ENCODE assay signal across 21 cellular contexts in the genomic region with DNA sequence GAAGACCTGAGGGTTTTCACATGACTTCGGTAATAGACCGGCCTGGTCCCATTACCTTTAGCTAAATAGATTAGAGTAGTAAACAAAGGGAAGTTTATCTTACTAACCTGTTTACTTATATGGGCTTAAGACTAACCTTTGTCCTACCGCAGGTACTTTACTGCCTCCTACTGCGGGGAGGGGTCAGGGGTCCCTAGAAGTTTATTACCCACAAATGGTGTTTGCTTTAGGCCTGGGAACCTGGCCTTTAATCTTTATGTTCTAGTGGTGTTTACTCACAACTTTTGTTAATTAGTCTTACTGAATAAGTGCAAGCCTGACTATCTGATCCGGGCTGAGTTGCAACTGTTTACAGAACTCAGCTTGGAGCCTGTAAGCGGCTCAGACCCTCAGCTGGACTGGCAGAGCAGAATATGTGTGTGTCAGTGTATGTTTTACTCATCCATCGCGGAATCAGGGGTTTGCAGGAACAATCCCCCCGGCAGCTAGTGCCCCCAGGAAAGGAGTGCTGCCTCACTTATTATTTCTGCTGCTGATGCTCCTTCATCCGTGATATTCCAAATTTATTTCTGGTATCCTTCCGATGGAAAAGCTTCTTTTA.
DNase-seq lines count a peak whose midpoint lies in the region; ATAC-seq and TF ChIP-seq lines count a peak whose summit lies in the region.
"Had no signal": no experiment of that assay in that cellular context is flagged by ENCODE, and none has a peak within 500 bp of the region (broad histone marks: within the 10 kb centered on the region; RNA-seq: fewer than 3 reads in every experiment).

No MANE protein-coding gene starts in this region.

- no peak overlapping the region for H3K23ac ChIP-seq in mesendoderm (ENCODE audit: low read length)

- H3K27me3 Mint-ChIP-seq in activated naive CD4-positive, alpha-beta T cell treated with anti-CD3 and anti-CD28 coated beads for 36 hours (ENCODE audit: low read depth), result no peaks in the 10 kb centered on the region

- no peaks in the 10 kb centered on the region for H3K4me1 Mint-ChIP-seq in activated naive CD4-positive, alpha-beta T cell treated with anti-CD3 and anti-CD28 coated beads for 36 hours (ENCODE audit: low read depth)

- no peaks in the 10 kb centered on the region for H3K9me3 Mint-ChIP-seq in activated naive CD4-positive, alpha-beta T cell treated with anti-CD3 and anti-CD28 coated beads for 36 hours

- no peaks in the 10 kb centered on the region for H3K36me3 ChIP-seq in colonic mucosa
- H3K36me3 ChIP-seq in mesendoderm (ENCODE audit: control insufficient read depth, insufficient read depth, low read length), result no peaks in the 10 kb centered on the region
- no peaks in the 10 kb centered on the region for H3K36me3 ChIP-seq in MM.1S (replicated peaks; ENCODE audit: insufficient read depth, low read length)
- H3K36me3 ChIP-seq: BLaER1, SJSA1 had no signal

- H3K9me3 ChIP-seq in colonic mucosa, result no peaks in the 10 kb centered on the region
- no peaks in the 10 kb centered on the region for H3K9me3 ChIP-seq in MM.1S (replicated peaks; ENCODE audit: insufficient read depth, low read length)
- H3K9me3 ChIP-seq: SJSA1 had no signal

- no peak overlapping the region for H2AK5ac ChIP-seq in mesendoderm (ENCODE audit: low read length)

- H3K27ac ChIP-seq in colonic mucosa, result no peak overlapping the region
- no peak overlapping the region for H3K27ac ChIP-seq in mesendoderm (ENCODE audit: low read depth, low read length)
- no peak overlapping the region for H3K27ac ChIP-seq in MM.1S (ENCODE audit: low read length)
- H3K27ac ChIP-seq: BLaER1, RWPE1, SJSA1 had no signal

- H4K20me1 ChIP-seq in MM.1S (ENCODE audit: insufficient read depth, low read length), result no peaks in the 10 kb centered on the region
- H4K20me1 ChIP-seq: BLaER1 had no signal

- no peak overlapping the region for H3K4me3 Mint-ChIP-seq in activated naive CD4-positive, alpha-beta T cell treated with anti-CD3 and anti-CD28 coated beads for 36 hours

- H3K9ac ChIP-seq in colonic mucosa (ENCODE audit: low read depth in 2 of 2, low read length in 2 of 2), result no peak overlapping the region
- no peak overlapping the region for H3K9ac ChIP-seq in mesendoderm (ENCODE audit: low read length)
- no peak overlapping the region for H3K9ac ChIP-seq in MM.1S (ENCODE audit: low read length)
- H3K9ac ChIP-seq: BLaER1 had no signal

- no peaks in the 10 kb centered on the region for H3K27me3 ChIP-seq in colonic mucosa
- H3K27me3 ChIP-seq in mesendoderm (ENCODE audit: insufficient read depth, low read length, poor library complexity), result no peaks in the 10 kb centered on the region
- no peaks in the 10 kb centered on the region for H3K27me3 ChIP-seq in MM.1S (replicated peaks; ENCODE audit: insufficient read depth, low read length)
- H3K27me3 ChIP-seq: BLaER1, SJSA1 had no signal

- DNase-seq in NCI-H146 (lab: John Stamatoyannopoulos, UW) (peak; percentile 28), NCI-H146 treated with DMSO at 0.1 percent for 48 hours (lab: John Stamatoyannopoulos, UW; ENCODE audit: unreplicated experiment) (no peak), colonic mucosa (peak; percentile 34), mesendoderm (peak; percentile 69), MM.1S (no peak)
- DNase-seq in activated naive CD4-positive, alpha-beta T cell treated with anti-CD3 and anti-CD28 coated beads for 36 hours, result no peak
- no peak for DNase-seq in stimulated activated naive CD4-positive, alpha-beta T cell treated with Interleukin-2 at 50 U/mL for 16 hours (lab: John Stamatoyannopoulos, UW)
- DNase-seq: 8988T; NCI-H1092 treated with DMSO at 0.1 percent for 48 hours; NCI-H187 treated with DMSO at 0.1 percent for 48 hours; NCI-H2171 treated with DMSO at 0.1 percent for 48 hours; NCI-H510A treated with DMSO at 0.1 percent for 48 hours; NK-92 treated with Interleukin-12 subunit alpha and Interleukin-12 subunit beta, amount 100 ng/mL, for 24 hours; OCI-M1 had no signal

- no peak overlapping the region for H3K27ac Mint-ChIP-seq in activated naive CD4-positive, alpha-beta T cell treated with anti-CD3 and anti-CD28 coated beads for 36 hours

- no peak for ATAC-seq in SK-N-SH treated with all-trans-retinoic acid at 6 μM for 48 hours
- ATAC-seq: GM12878, HCT116, K562 had no signal

- intact Hi-C loops in colonic mucosa (cut with DNase I), result no loop called here
- intact Hi-C loops in activated naive CD4-positive, alpha-beta T cell treated with anti-CD3 and anti-CD28 coated beads for 36 hours (cut with micrococcal nuclease), result no loop called here

- H3K36me3 Mint-ChIP-seq in activated naive CD4-positive, alpha-beta T cell treated with anti-CD3 and anti-CD28 coated beads for 36 hours (ENCODE audit: low read depth), result no peaks in the 10 kb centered on the region

- H3K4me2 ChIP-seq in mesendoderm (ENCODE audit: low read length), result no peak overlapping the region
- no peak overlapping the region for H3K4me2 ChIP-seq in MM.1S (ENCODE audit: low read depth, low read length)
- H3K4me2 ChIP-seq: BLaER1 had no signal

- WGBS in mesendoderm (ENCODE audit: extremely low coverage, insufficient coverage, low lambda C conversion rate), result no CpG with 5 or more reads among the region's 11 CpGs

- H3K79me2 ChIP-seq in mesendoderm (ENCODE audit: control insufficient read depth, insufficient read depth, low read length) (no peaks in the 10 kb centered on the region), MM.1S (ENCODE audit: low read length) (no peaks in the 10 kb centered on the region)

- H3K9me2 ChIP-seq in MM.1S (replicated peaks; ENCODE audit: insufficient read depth, low read length), result no peaks in the 10 kb centered on the region

- no peak overlapping the region for H2BK5ac ChIP-seq in mesendoderm (ENCODE audit: low read length)

- no peak overlapping the region for H2BK15ac ChIP-seq in mesendoderm (replicated peaks; ENCODE audit: low read depth)

- H3K4me1 ChIP-seq in colonic mucosa, result no peaks in the 10 kb centered on the region
- H3K4me1 ChIP-seq in mesendoderm (ENCODE audit: control insufficient read depth, low read depth, low read length), result no peaks in the 10 kb centered on the region
- no peaks in the 10 kb centered on the region for H3K4me1 ChIP-seq in MM.1S (ENCODE audit: low read length)
- H3K4me1 ChIP-seq: BLaER1, SJSA1 had no signal

- CTCF ChIA-PET in activated naive CD4-positive, alpha-beta T cell treated with anti-CD3 and anti-CD28 coated beads for 36 hours (lab: Charles Lee), result no interaction called here

- no peaks in the 10 kb centered on the region for H3F3A ChIP-seq in MM.1S (ENCODE audit: insufficient read depth, low read length)

- no peak overlapping the region for H2AFZ ChIP-seq in MM.1S (ENCODE audit: low read length)

- H4K8ac ChIP-seq in mesendoderm (ENCODE audit: low read depth, low read length), result no peak overlapping the region

- H3K18ac ChIP-seq in mesendoderm (ENCODE audit: low read length), result no peak overlapping the region

- TF ChIP-seq CTCF in colonic mucosa (IDR thresholded peaks at IDR 0.05) (no peak), MM.1S (IDR thresholded peaks at IDR 0.05; ENCODE audit: low read length) (no peak)

- H2BK120ac ChIP-seq in mesendoderm (ENCODE audit: low read depth, low read length), result no peak overlapping the region

- no peaks in the 10 kb centered on the region for H3K79me1 ChIP-seq in mesendoderm (ENCODE audit: low read length)

- H3K4ac ChIP-seq in mesendoderm (ENCODE audit: low read depth, low read length), result no peak overlapping the region

- no peak overlapping the region for H3K56ac ChIP-seq in mesendoderm (ENCODE audit: low read length)

- no peak overlapping the region for H4K5ac ChIP-seq in mesendoderm (ENCODE audit: low read length)

- H3K4me3 ChIP-seq in colonic mucosa, result no peak overlapping the region
- no peak overlapping the region for H3K4me3 ChIP-seq in mesendoderm (ENCODE audit: low read length)
- H3K4me3 ChIP-seq in MM.1S (ENCODE audit: low read length), result no peak overlapping the region
- H3K4me3 ChIP-seq: BLaER1, GM12878, K562, SJSA1 had no signal

TF ChIP-seq in SK-N-SH treated with all-trans-retinoic acid at 6 μM for 48 hours, 23 proteins besides CTCF, POLR2A, EP300 and RAD21 (continues in another document):
- TF ChIP-seq BACH2 (CRISPR knock-in tag; IDR thresholded peaks at IDR 0.05; ENCODE audit: borderline replicate concordance) (no peak), ZFP30 (CRISPR knock-in tag; IDR thresholded peaks at IDR 0.05) (no peak), GLIS3 (CRISPR knock-in tag; IDR thresholded peaks at IDR 0.05) (no peak), ISL1 (CRISPR knock-in tag; IDR thresholded peaks at IDR 0.05) (no peak), SNAI2 (CRISPR knock-in tag; IDR thresholded peaks at IDR 0.05) (no peak)
- TF ChIP-seq, protein P1, sequence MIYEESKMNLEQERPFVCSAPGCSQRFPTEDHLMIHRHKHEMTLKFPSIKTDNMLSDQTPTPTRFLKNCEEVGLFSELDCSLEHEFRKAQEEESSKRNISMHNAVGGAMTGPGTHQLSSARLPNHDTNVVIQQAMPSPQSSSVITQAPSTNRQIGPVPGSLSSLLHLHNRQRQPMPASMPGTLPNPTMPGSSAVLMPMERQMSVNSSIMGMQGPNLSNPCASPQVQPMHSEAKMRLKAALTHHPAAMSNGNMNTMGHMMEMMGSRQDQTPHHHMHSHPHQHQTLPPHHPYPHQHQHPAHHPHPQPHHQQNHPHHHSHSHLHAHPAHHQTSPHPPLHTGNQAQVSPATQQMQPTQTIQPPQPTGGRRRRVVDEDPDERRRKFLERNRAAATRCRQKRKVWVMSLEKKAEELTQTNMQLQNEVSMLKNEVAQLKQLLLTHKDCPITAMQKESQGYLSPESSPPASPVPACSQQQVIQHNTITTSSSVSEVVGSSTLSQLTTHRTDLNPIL (CRISPR knock-in tag; IDR thresholded peaks at IDR 0.05; ENCODE audit: low read depth), result no peak
- TF ChIP-seq, protein P2, sequence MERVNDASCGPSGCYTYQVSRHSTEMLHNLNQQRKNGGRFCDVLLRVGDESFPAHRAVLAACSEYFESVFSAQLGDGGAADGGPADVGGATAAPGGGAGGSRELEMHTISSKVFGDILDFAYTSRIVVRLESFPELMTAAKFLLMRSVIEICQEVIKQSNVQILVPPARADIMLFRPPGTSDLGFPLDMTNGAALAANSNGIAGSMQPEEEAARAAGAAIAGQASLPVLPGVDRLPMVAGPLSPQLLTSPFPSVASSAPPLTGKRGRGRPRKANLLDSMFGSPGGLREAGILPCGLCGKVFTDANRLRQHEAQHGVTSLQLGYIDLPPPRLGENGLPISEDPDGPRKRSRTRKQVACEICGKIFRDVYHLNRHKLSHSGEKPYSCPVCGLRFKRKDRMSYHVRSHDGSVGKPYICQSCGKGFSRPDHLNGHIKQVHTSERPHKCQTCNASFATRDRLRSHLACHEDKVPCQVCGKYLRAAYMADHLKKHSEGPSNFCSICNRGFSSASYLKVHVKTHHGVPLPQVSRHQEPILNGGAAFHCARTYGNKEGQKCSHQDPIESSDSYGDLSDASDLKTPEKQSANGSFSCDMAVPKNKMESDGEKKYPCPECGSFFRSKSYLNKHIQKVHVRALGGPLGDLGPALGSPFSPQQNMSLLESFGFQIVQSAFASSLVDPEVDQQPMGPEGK (CRISPR knock-in tag; IDR thresholded peaks at IDR 0.05; ENCODE audit: borderline replicate concordance), result no peak

Comparison
In these comparisons a context has a peak if more than half of its experiments do, and no peak if none do; other contexts are left out.
1. DNase-seq: peak in NCI-H146 (single experiment), colonic mucosa (single experiment) and mesendoderm (single experiment); none in NCI-H146 treated with DMSO at 0.1 percent for 48 hours (single experiment), activated naive CD4-positive, alpha-beta T cell treated with anti-CD3 and anti-CD28 coated beads for 36 hours (single experiment), stimulated activated naive CD4-positive, alpha-beta T cell treated with Interleukin-2 at 50 U/mL for 16 hours (single experiment) and MM.1S (single experiment).